In genomic region chr2:10322973-10323372, GRCh38 we compare ENCODE assay signal across 25 cellular contexts. TPM values are rescaled to one million over a fixed set of nuclear protein-coding genes. Genes with fewer than 3 reads are reported as not detected.
A peak's percentile ranks its signal among the peaks of the same experiment; 100 is the strongest.
DNase-seq lines count a peak whose midpoint lies in the region; ATAC-seq and TF ChIP-seq lines count a peak whose summit lies in the region.
"Had no signal": no experiment of that assay in that cellular context is flagged by ENCODE, and none has a peak within 500 bp of the region (broad histone marks: within the 10 kb centered on the region; RNA-seq: fewer than 3 reads in every experiment).

No MANE protein-coding gene starts in this region.

- no CpG with 5 or more reads among the region's 13 CpGs for WGBS in trophoblast cell (ENCODE audit: extremely low coverage, insufficient coverage, insufficient read length)

- H3K27me3 ChIP-seq in Panc1 (ENCODE audit: control insufficient read depth, insufficient read depth, low read length) (no peaks in the 10 kb centered on the region), neural cell (ENCODE audit: insufficient read depth, low read depth, low read length) (no peaks in the 10 kb centered on the region), trophoblast cell (ENCODE audit: insufficient read depth, low read length) (no peaks in the 10 kb centered on the region)
- H3K27me3 ChIP-seq: MG63 had no signal

- no peak overlapping the region for H4K8ac ChIP-seq in trophoblast cell (ENCODE audit: low read depth, low read length)

- H4K20me1 ChIP-seq in neural cell (ENCODE audit: insufficient read depth), result no peaks in the 10 kb centered on the region

- no peaks in the 10 kb centered on the region for H3K79me1 ChIP-seq in trophoblast cell (ENCODE audit: low read length)

- H2BK12ac ChIP-seq in trophoblast cell (ENCODE audit: low read length), result no peak overlapping the region

- H3K27ac ChIP-seq in Panc1 (ENCODE audit: low read length), result peak overlapping the region; percentile 45; the same call in 1 of the 2 replicates
- H3K27ac ChIP-seq in neural cell (ENCODE audit: low read length), result peak overlapping the region; percentile 73
- H3K27ac ChIP-seq in trophoblast cell (ENCODE audit: low read depth, low read length), result no peak overlapping the region

- no TSS peak for BruUV-seq in Panc1 (replicated peaks; lab: Mats Ljungman, UMichigan)

- H3K36me3 ChIP-seq in Panc1 (ENCODE audit: control insufficient read depth, insufficient read depth, low read length), result no peaks in the 10 kb centered on the region; the same call in 1 of the 2 replicates
- H3K36me3 ChIP-seq in neural cell (ENCODE audit: insufficient read depth, low read length), result no peaks in the 10 kb centered on the region
- no peaks in the 10 kb centered on the region for H3K36me3 ChIP-seq in trophoblast cell (ENCODE audit: control insufficient read depth in 1 of 2, insufficient read depth in 2 of 2, low read length in 2 of 2)

- H2AFZ ChIP-seq in neural cell (ENCODE audit: low read depth, low read length), result no peak overlapping the region
- H2AFZ ChIP-seq in trophoblast cell (ENCODE audit: insufficient read depth, low read length, poor library complexity), result no peak overlapping the region

- H3K4me2 ChIP-seq in neural cell (ENCODE audit: low read length), result no peak overlapping the region
- H3K4me2 ChIP-seq in trophoblast cell (ENCODE audit: low read length), result no peak overlapping the region

- TF ChIP-seq CTCF in Panc1 (IDR thresholded peaks at IDR 0.05), result no peak
- TF ChIP-seq CTCF in neural cell (IDR thresholded peaks at IDR 0.05; ENCODE audit: poor library complexity, severe bottlenecking), result no peak

- no peak overlapping the region for H3K23ac ChIP-seq in trophoblast cell (ENCODE audit: low read length)

- no peak for TF ChIP-seq EP300 in neural cell (conservative IDR thresholded peaks at IDR 0.05; ENCODE audit: poor library complexity, severe bottlenecking)

- in situ Hi-C loops in Panc1 (cut with HindIII; ENCODE audit: low pct_unique_long_range_greater_than_20kb, low sequenced_read_pairs), result no loop called here

- TF ChIP-seq RAD21 in neural cell (conservative IDR thresholded peaks at IDR 0.05), result no peak

- no peak overlapping the region for H2BK5ac ChIP-seq in trophoblast cell (ENCODE audit: low read depth, low read length, poor library complexity)

- H3K9me3 ChIP-seq in Panc1 (ENCODE audit: control insufficient read depth, insufficient read depth, low read depth, low read length) (no peaks in the 10 kb centered on the region), neural cell (ENCODE audit: low read length) (no peaks in the 10 kb centered on the region), trophoblast cell (ENCODE audit: insufficient read depth, low read depth, low read length) (peaks cover 2% of the 10 kb centered on the region)
- H3K9me3 ChIP-seq: MG63 had no signal

- ATAC-seq in Right ventricle myocardium superior (ENCODE audit: poor library complexity) (no peak), Panc1 (no peak), GM18868 (IDR thresholded peaks at IDR 0.05; ENCODE audit: unreplicated experiment) (no peak)
- ATAC-seq: GM12878, PC-3, Right ventricle myocardium inferior had no signal

- H3K4ac ChIP-seq in trophoblast cell (ENCODE audit: low read depth, low read length), result no peak overlapping the region

- POLR2A ChIA-PET in Panc1 (lab: Charles Lee), result interaction anchor here (0.6 kb wide), 1 partner anchor 174 kb away, joined by 3 read pairs; no protein-coding TSS in a partner anchor

- no peaks in the 10 kb centered on the region for H3K79me2 ChIP-seq in neural cell (replicated peaks; ENCODE audit: insufficient read depth, low read length)
- no peaks in the 10 kb centered on the region for H3K79me2 ChIP-seq in trophoblast cell (ENCODE audit: control insufficient read depth, insufficient read depth, low read length, poor library complexity)

- H3K18ac ChIP-seq in trophoblast cell (ENCODE audit: low read length), result no peak overlapping the region

- CTCF ChIA-PET in Panc1 (lab: Charles Lee), result no interaction called here

- intact Hi-C loops in cardiac septum (cut with DNase I) (no loop called here), Right ventricle myocardium superior (cut with DNase I) (no loop called here), Panc1 (cut with micrococcal nuclease; ENCODE audit: unreplicated experiment) (no loop called here)

- no peak overlapping the region for H4K12ac ChIP-seq in trophoblast cell (ENCODE audit: low read depth, low read length)

- H3K9ac ChIP-seq in neural cell (ENCODE audit: low read length) (peak overlapping the region; percentile 13), trophoblast cell (ENCODE audit: low read length) (no peak overlapping the region)

- H3K4me3 ChIP-seq in Panc1 (ENCODE audit: low read depth in 2 of 2, low read length in 2 of 2) (no peak overlapping the region), neural cell (ENCODE audit: low read length) (no peak overlapping the region), trophoblast cell (ENCODE audit: low read depth, low read length) (no peak overlapping the region)
- H3K4me3 ChIP-seq: GM12878, MG63 had no signal

- H2AK5ac ChIP-seq in trophoblast cell (ENCODE audit: low read length), result no peak overlapping the region

- H3K14ac ChIP-seq in trophoblast cell (ENCODE audit: low read length), result no peak overlapping the region

- H2BK120ac ChIP-seq in trophoblast cell (ENCODE audit: insufficient read depth, low read length, poor library complexity), result no peak overlapping the region

- H3F3A ChIP-seq in neural cell (ENCODE audit: insufficient read depth, low read length, poor library complexity, severe bottlenecking), result no peaks in the 10 kb centered on the region

- H3K9me2 ChIP-seq in neural cell (ENCODE audit: insufficient read depth, low read length), result no peaks in the 10 kb centered on the region

- H4K91ac ChIP-seq in trophoblast cell (ENCODE audit: low read depth, low read length), result no peak overlapping the region

- H3K4me1 ChIP-seq in Panc1 (ENCODE audit: control insufficient read depth, insufficient read depth, low read length) (peaks cover 55% of the 10 kb centered on the region), trophoblast cell (ENCODE audit: control insufficient read depth in 1 of 2, insufficient read depth in 2 of 2, low read length in 2 of 2) (peaks cover 4 to 5% of the 10 kb centered on the region in 2 experiments)

- DNase-seq in cardiac septum (ENCODE audit: low spot score) (peak; percentile 58), Right ventricle myocardium superior (no peak), Panc1 (ENCODE audit: low read depth, low spot score) (no peak), trophoblast cell (no peak), SHP77 (lab: John Stamatoyannopoulos, UW) (no peak)
- DNase-seq: CD4-positive, alpha-beta memory T cell; DMS 273 treated with DMSO at 0.1 percent for 48 hours; DMS79; EL; GDM1; IMR-90; KG1; MG63; NCI-H1105 treated with DMSO at 0.1 percent for 48 hours; NCI-H146; NCI-H2029; NCI-H446; NCI-H524 treated with DMSO at 0.1 percent for 48 hours; NCI-H82; NK-92 treated with Interleukin-12 subunit alpha and Interleukin-12 subunit beta, amount 100 ng/mL, for 24 hours; PC-3 had no signal

TF ChIP-seq in neural cell, 6 proteins besides CTCF, POLR2A, EP300 and RAD21:
- no peak for TF ChIP-seq TAF1 (IDR thresholded peaks at IDR 0.05; ENCODE audit: low read depth)
- TF ChIP-seq MXI1 (conservative IDR thresholded peaks at IDR 0.05; ENCODE audit: poor library complexity, severe bottlenecking), result no peak
- TF ChIP-seq SMC3 (conservative IDR thresholded peaks at IDR 0.05; ENCODE audit: poor library complexity), result no peak
- no peak for TF ChIP-seq EZH2 (IDR thresholded peaks at IDR 0.05; ENCODE audit: borderline replicate concordance, insufficient read depth, low read length, poor library complexity, severe bottlenecking)
- no peak for TF ChIP-seq POLR2AphosphoS5 (IDR thresholded peaks at IDR 0.05)

RNA-seq across cellular contexts. Expression of gene HPCAL1, which starts 20.3 kb away (rescaled TPM):
- 21.6 TPM for total RNA-seq in cardiac septum
- 34.3 TPM for total RNA-seq in Right ventricle myocardium superior
- total RNA-seq in Panc1 (2021; ENCODE audit: unreplicated experiment), result 234 TPM
- polyA plus RNA-seq in Panc1 (2012; ENCODE audit: insufficient read length), result 556 TPM
- 63.4 and 67.2 TPM in 2 replicates for polyA plus RNA-seq in neural cell
- polyA minus RNA-seq in neural cell, result 35.8 and 37.0 TPM in 2 replicates
- 124 and 139 TPM in 2 replicates for polyA plus RNA-seq in trophoblast cell (2013)
